In the genomic region with DNA sequence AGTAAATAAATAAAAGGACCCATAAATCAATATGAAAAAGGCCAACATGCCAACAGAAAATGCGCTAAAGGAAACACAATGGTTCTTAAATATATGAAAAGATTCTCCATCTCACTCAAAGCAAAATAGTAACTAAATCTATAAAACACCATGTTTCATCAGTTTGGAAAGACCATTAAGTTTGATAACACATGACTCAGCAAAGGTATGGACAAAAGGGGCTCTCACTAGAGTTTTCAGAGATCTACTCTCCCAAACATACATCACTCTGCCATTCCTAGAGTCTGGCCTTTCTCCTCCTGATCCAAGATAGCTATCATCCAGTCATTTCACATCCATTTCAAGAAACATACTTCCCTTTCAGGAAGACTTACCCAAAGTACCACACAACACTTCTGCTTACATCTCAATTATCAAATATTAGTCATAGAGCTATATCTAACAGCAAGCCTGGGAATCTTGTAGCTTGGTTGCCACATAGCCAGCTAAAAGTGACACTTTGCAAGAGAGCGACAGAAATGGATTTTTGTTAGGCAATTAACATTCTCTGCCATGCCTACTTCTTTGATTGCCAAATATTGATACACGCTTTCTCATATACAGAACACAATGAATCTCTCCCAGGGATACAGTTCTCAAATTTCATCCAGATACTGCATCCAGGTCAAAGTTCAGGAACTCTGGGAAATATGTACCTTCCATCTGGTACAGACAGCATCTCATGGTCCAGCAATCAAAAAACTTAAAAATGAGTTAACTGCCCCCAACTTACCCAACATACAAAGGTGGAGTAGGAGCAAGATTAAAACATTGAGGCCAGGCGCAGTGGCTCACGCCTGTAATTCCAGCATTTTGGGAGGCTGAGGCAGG, we compare ENCODE assay signal across 19 cellular contexts.
"Had no signal": no experiment of that assay in that cellular context is flagged by ENCODE, and none has a peak within 500 bp of the region (broad histone marks: within the 10 kb centered on the region; RNA-seq: fewer than 3 reads in every experiment).

No MANE protein-coding gene starts in this region.

- H3K4me1 Mint-ChIP-seq: naive thymus-derived CD4-positive, alpha-beta T cell; nephron progenitor cell had no signal

- FAIRE-seq: colon, small intestine had no signal

- H3K9me3 Mint-ChIP-seq: dendritic cell treated with granulocyte-macrophage colony-stimulating factor and Interleukin-4, amounts not matched to agents 40 ng/mL and 50 ng/mL, for 4 days had no signal

- H3K36me3 ChIP-seq: esophagus squamous epithelium, sigmoid colon, stomach, thoracic aorta, transverse colon had no signal

- H3K4me2 ChIP-seq: hepatocyte had no signal

- H3K4me3 ChIP-seq: esophagus squamous epithelium, hepatocyte, lung, sigmoid colon, stomach, thoracic aorta, transverse colon had no signal

- H3K79me2 ChIP-seq: hepatocyte had no signal

- H3K4me1 ChIP-seq: esophagus squamous epithelium, foreskin keratinocyte, sigmoid colon, stomach, transverse colon had no signal

- H3K27ac ChIP-seq: esophagus squamous epithelium, foreskin keratinocyte, hepatocyte, sigmoid colon, stomach, thoracic aorta, transverse colon had no signal

- H3K27ac Mint-ChIP-seq: dendritic cell treated with granulocyte-macrophage colony-stimulating factor and Interleukin-4, amounts not matched to agents 40 ng/mL and 50 ng/mL, for 4 days; naive thymus-derived CD4-positive, alpha-beta T cell; nephron progenitor cell had no signal

- H3K4me3 Mint-ChIP-seq: dendritic cell treated with granulocyte-macrophage colony-stimulating factor and Interleukin-4, amounts not matched to agents 40 ng/mL and 50 ng/mL, for 4 days; naive thymus-derived CD4-positive, alpha-beta T cell; nephron progenitor cell had no signal

- ATAC-seq: foreskin keratinocyte; left colon; left ventricle myocardium superior; naive thymus-derived CD4-positive, alpha-beta T cell had no signal

- H3K27me3 Mint-ChIP-seq: dendritic cell treated with granulocyte-macrophage colony-stimulating factor and Interleukin-4, amounts not matched to agents 40 ng/mL and 50 ng/mL, for 4 days had no signal

- H2AFZ ChIP-seq: hepatocyte had no signal

- H3K9me3 ChIP-seq: esophagus squamous epithelium, sigmoid colon, stomach, thoracic aorta, transverse colon had no signal

- H3K27me3 ChIP-seq: esophagus squamous epithelium, foreskin keratinocyte, hepatocyte, sigmoid colon, stomach, transverse colon had no signal

- DNase-seq: esophagus squamous epithelium; foreskin keratinocyte; head of caudate nucleus; left colon; left ventricle myocardium superior; naive thymus-derived CD4-positive, alpha-beta T cell; nephron progenitor cell; sigmoid colon; small intestine; stimulated activated CD4-positive, alpha-beta T cell treated with anti-CD3 and anti-CD28 coated beads, Interleukin-12 subunit alpha, Interleukin-12 subunit beta, amount 100 ng/mL, for 4 hours; stimulated activated naive CD4-positive, alpha-beta T cell; stomach; substantia nigra; transverse colon had no signal
